Comparison of ENCODE assay signal across 15 cellular contexts in the genomic region with DNA sequence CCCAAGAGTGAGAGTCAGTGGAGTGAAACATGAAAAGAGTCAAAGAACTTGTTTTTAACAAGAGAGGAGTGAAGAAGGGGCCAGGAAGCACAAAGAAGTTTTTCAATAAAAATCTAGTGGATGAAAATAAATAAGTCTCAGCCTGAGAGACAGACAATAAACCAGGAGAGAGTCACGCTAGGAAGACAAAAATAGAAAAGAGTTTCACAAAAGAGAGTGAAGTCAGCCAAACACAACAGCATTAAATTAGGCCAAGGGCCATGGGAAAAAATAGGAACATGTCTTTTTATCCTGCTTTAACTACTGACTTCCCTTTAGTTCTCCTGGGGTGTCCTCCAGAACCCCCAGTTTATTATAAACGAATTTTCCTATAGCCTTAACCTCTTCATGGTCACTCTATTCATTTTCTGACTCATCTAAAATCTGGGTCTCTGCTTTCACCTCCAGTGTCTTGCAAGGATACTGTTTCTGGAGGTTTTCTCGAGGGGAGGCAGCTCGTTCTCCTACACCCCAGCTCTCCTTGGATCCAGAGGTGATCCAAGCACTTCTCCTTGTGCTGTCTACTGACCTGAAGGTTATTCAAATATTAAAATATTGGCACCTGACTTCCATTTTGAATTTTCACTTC.
DNase-seq lines count a peak whose midpoint lies in the region; ATAC-seq and TF ChIP-seq lines count a peak whose summit lies in the region.
"Had no signal": no experiment of that assay in that cellular context is flagged by ENCODE, and none has a peak within 500 bp of the region (broad histone marks: within the 10 kb centered on the region; RNA-seq: fewer than 3 reads in every experiment).

No MANE protein-coding gene starts in this region.

- H3K36me3 Mint-ChIP-seq in chondrocyte (ENCODE audit: low read depth) (no peaks in the 10 kb centered on the region), nephron progenitor cell (ENCODE audit: low read depth) (peaks cover 9% of the 10 kb centered on the region)
- H3K36me3 Mint-ChIP-seq in naive thymus-derived CD8-positive, alpha-beta T cell: peaks cover 0 to 11% (median 0%) of the 10 kb centered on the region in 3 donors

- H3K36me3 ChIP-seq in skeletal muscle tissue (ENCODE audit: control insufficient read depth in 3 of 3, insufficient read depth in 3 of 3, low read length in 3 of 3) (no peaks in the 10 kb centered on the region), uterus (no peaks in the 10 kb centered on the region)

- H3K27me3 Mint-ChIP-seq in chondrocyte (ENCODE audit: low read depth) (no peaks in the 10 kb centered on the region), nephron progenitor cell (ENCODE audit: low read depth, poor library complexity) (peaks cover 4% of the 10 kb centered on the region)
- peaks cover 0 to 1% (median 0%) of the 10 kb centered on the region in 5 donors for H3K27me3 Mint-ChIP-seq in naive thymus-derived CD8-positive, alpha-beta T cell
- H3K27me3 Mint-ChIP-seq: B cell; CD4-positive, alpha-beta T cell had no signal

- H3K27ac Mint-ChIP-seq in chondrocyte (ENCODE audit: unreplicated experiment) (peak overlapping the region; percentile 76), nephron progenitor cell (peak overlapping the region; percentile 6)
- H3K27ac Mint-ChIP-seq in naive thymus-derived CD8-positive, alpha-beta T cell: no peak overlapping the region
- H3K27ac Mint-ChIP-seq: B cell; CD4-positive, alpha-beta T cell; H9 had no signal

- ATAC-seq in left ventricle myocardium superior: peak; percentile 41
- no peak for ATAC-seq in activated CD4-positive, CD25-positive, alpha-beta regulatory T cell treated with anti-CD3 and anti-CD28 coated beads, Interleukin-2, amount 50 U/mL, for 24 hours
- ATAC-seq in naive thymus-derived CD8-positive, alpha-beta T cell: no peak

- H3K4me3 ChIP-seq in skeletal muscle tissue (ENCODE audit: low read length in 3 of 3): peak overlapping the region in 1 of 3 donors; percentile 12
- H3K4me3 ChIP-seq in uterus: no peak overlapping the region

- H3K9me3 Mint-ChIP-seq in chondrocyte (ENCODE audit: low read depth) (peaks cover 28% of the 10 kb centered on the region), nephron progenitor cell (peaks cover 54% of the 10 kb centered on the region)
- H3K9me3 Mint-ChIP-seq in naive thymus-derived CD8-positive, alpha-beta T cell: peaks cover 7 to 57% (median 20%) of the 10 kb centered on the region in 9 donors

- TF ChIP-seq POLR2A in uterus (IDR thresholded peaks at IDR 0.05): no peak

- DNase-seq in left ventricle myocardium superior (no peak), cardiac septum (ENCODE audit: low spot score) (no peak), chondrocyte (ENCODE audit: low spot score) (no peak), nephron progenitor cell (no peak), uterus (no peak)
- no peak for DNase-seq in naive thymus-derived CD8-positive, alpha-beta T cell
- DNase-seq: C1 segment of cervical spinal cord; Caco-2; CD4-positive, alpha-beta T cell; GDM1; H9; IMR-90 had no signal

- no peak overlapping the region for H3K9ac ChIP-seq in skeletal muscle tissue (ENCODE audit: low read depth in 1 of 3, low read length in 3 of 3)

- H3K27ac ChIP-seq in skeletal muscle tissue (ENCODE audit: low read depth, low read length): peak overlapping the region; percentile 34
- no peak overlapping the region for H3K27ac ChIP-seq in uterus

- no peaks in the 10 kb centered on the region for H3K27me3 ChIP-seq in skeletal muscle tissue (ENCODE audit: control insufficient read depth in 3 of 3, insufficient read depth in 3 of 3, low read length in 3 of 3)
- H3K27me3 ChIP-seq in uterus: no peaks in the 10 kb centered on the region

- POLR2A ChIA-PET in naive thymus-derived CD8-positive, alpha-beta T cell (lab: Charles Lee): no interaction called here

- intact Hi-C loops in left ventricle myocardium superior (cut with micrococcal nuclease): no loop called here
- intact Hi-C loops in cardiac septum (cut with DNase I): no loop called here
- intact Hi-C loops in uterus (cut with DNase I; ENCODE audit: low total_unique reads): no loop called here

- H3K4me3 Mint-ChIP-seq in chondrocyte (ENCODE audit: unreplicated experiment) (no peak overlapping the region), nephron progenitor cell (no peak overlapping the region)
- no peak overlapping the region for H3K4me3 Mint-ChIP-seq in naive thymus-derived CD8-positive, alpha-beta T cell
- H3K4me3 Mint-ChIP-seq: B cell; CD4-positive, alpha-beta T cell; H9 had no signal

- H3K4me1 Mint-ChIP-seq in chondrocyte (ENCODE audit: low read depth): peaks cover 18% of the 10 kb centered on the region
- peaks cover 5% of the 10 kb centered on the region for H3K4me1 Mint-ChIP-seq in nephron progenitor cell
- no peaks in the 10 kb centered on the region for H3K4me1 Mint-ChIP-seq in naive thymus-derived CD8-positive, alpha-beta T cell
- H3K4me1 Mint-ChIP-seq: B cell, H9 had no signal

- H3K4me1 ChIP-seq in skeletal muscle tissue (ENCODE audit: control insufficient read depth in 3 of 3, insufficient read depth in 3 of 3, low read length in 3 of 3): peaks cover 0 to 8% (median 7%) of the 10 kb centered on the region in 3 donors
- no peaks in the 10 kb centered on the region for H3K4me1 ChIP-seq in uterus
- H3K4me1 ChIP-seq: Caco-2 had no signal

- TF ChIP-seq CTCF in chondrocyte (IDR thresholded peaks at IDR 0.05) (no peak), nephron progenitor cell (IDR thresholded peaks at IDR 0.05) (no peak), uterus (IDR thresholded peaks at IDR 0.05) (no peak)

- peaks cover 6 to 23% (median 8%) of the 10 kb centered on the region in 3 donors for H3K9me3 ChIP-seq in skeletal muscle tissue (ENCODE audit: control insufficient read depth in 3 of 3, low read length in 3 of 3)
- no peaks in the 10 kb centered on the region for H3K9me3 ChIP-seq in uterus

Comparison
In these comparisons a context has a peak if more than half of its experiments do, and no peak if none do; other contexts are left out.
1. H3K27ac Mint-ChIP-seq: peak in chondrocyte (single experiment) and nephron progenitor cell (single experiment); none in naive thymus-derived CD8-positive, alpha-beta T cell (0 of 10).